8 cellular contexts compared by ENCODE assay signal in the genomic region with DNA sequence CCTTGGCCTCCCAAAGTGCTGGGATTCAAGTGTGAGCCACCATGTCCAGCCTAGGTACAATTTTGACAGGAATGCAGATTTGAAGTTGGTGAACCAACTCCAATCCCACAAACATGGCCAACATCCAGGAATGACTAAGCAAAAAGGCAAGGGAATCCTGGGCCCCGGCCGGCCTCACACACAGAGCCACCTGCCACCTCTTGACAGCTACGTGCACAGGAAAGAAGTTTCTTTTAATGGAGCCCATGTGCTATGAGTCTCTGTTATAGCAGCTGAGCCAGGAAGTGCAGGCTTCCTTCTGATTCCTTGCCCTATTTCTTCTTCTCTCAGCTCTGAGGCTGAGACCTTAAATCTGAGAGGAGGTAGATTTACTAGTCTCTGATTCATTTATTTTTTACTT. TPM values are rescaled to one million over a fixed set of nuclear protein-coding genes. Genes with fewer than 3 reads are reported as not detected.
DNase-seq lines count a peak whose midpoint lies in the region; ATAC-seq, FAIRE-seq and TF ChIP-seq lines count a peak whose summit lies in the region.

No MANE protein-coding gene starts in this region.

- H3K4me1 ChIP-seq in body of pancreas: peaks cover 8% of the 10 kb centered on the region
- H3K4me1 ChIP-seq in mucosa of descending colon (ENCODE audit: low read depth): no peaks in the 10 kb centered on the region

- peak; percentile 13 for FAIRE-seq in HTR-8/SVneo (lab: Jason Lieb, UNC)

- H3K36me3 ChIP-seq in body of pancreas (replicated peaks in 1 of 2; ENCODE audit: insufficient read depth in 1 of 2, low read depth in 2 of 2) (no peaks in the 10 kb centered on the region), mucosa of descending colon (ENCODE audit: low read depth) (no peaks in the 10 kb centered on the region)

- TF ChIP-seq POLR2A in body of pancreas (IDR thresholded peaks at IDR 0.05): no peak

- 3 to 18% methylated on average over 3 of the region's 3 CpGs for WGBS in body of pancreas, 2 donors

- no peak overlapping the region for H3K27ac ChIP-seq in body of pancreas

- H3K27me3 ChIP-seq in body of pancreas: no peaks in the 10 kb centered on the region

- no peak overlapping the region for H3K4me3 ChIP-seq in body of pancreas
- H3K4me3 ChIP-seq in mucosa of descending colon: no peak overlapping the region

- peak; percentile 52 for DNase-seq in GM04503 (ENCODE audit: low read depth)
- peak; percentile 62 for DNase-seq in HTR-8/SVneo (ENCODE audit: insufficient read length, low spot score)
- DNase-seq in body of pancreas: peak; percentile 66 to 79 (median 77)
- no peak for DNase-seq in mucosa of descending colon
- DNase-seq in NCI-H526 (lab: John Stamatoyannopoulos, UW): no peak
- no peak for DNase-seq in stimulated activated naive CD4-positive, alpha-beta T cell treated with Interleukin-2 at 50 U/mL for 16 hours (lab: John Stamatoyannopoulos, UW)
- DNase-seq in middle frontal gyrus (ENCODE audit: extremely low spot score, low spot score): no peak

- TF ChIP-seq CTCF in body of pancreas (IDR thresholded peaks at IDR 0.05): no peak
- TF ChIP-seq CTCF in mucosa of descending colon (IDR thresholded peaks at IDR 0.05): no peak

- intact Hi-C loops in body of pancreas (cut with DNase I) (no loop called here), mucosa of descending colon (cut with DNase I, micrococcal nuclease) (no loop called here)

- H3K9me3 ChIP-seq in body of pancreas (no peaks in the 10 kb centered on the region), mucosa of descending colon (no peaks in the 10 kb centered on the region)

- peak; percentile 87 for ATAC-seq in body of pancreas
- ATAC-seq in mucosa of descending colon: peak; percentile 32
- ATAC-seq in GM18520 (IDR thresholded peaks at IDR 0.05; ENCODE audit: unreplicated experiment): no peak

RNA-seq across cellular contexts. Expression of a gene that starts 8.8 kb away (rescaled TPM):
- total RNA-seq in body of pancreas (not detected), mucosa of descending colon (not detected)

RNA-seq across cellular contexts. Expression of a gene that starts 46.3 kb away (rescaled TPM):
- total RNA-seq in body of pancreas: 1 to 10 TPM; 3.6 to 6.6 TPM
- total RNA-seq in mucosa of descending colon: 10 to 100 TPM in 1 of 3 donors, 1 to 10 TPM in 2; 1.3 to 14.1 (median 1.4) TPM

Comparison
In these comparisons a context has a peak if more than half of its experiments do, and no peak if none do; other contexts are left out.
1. DNase-seq: peak in GM04503 (single experiment), HTR-8/SVneo (single experiment) and body of pancreas (4 of 4); none in mucosa of descending colon (0 of 3), NCI-H526 (0 of 2), stimulated activated naive CD4-positive, alpha-beta T cell treated with Interleukin-2 at 50 U/mL for 16 hours (single experiment) and middle frontal gyrus (single experiment).